ENCODE assay signal across 10 cellular contexts in genomic region chr6:13273202-13273930, GRCh38. TPM values are rescaled to one million over a fixed set of nuclear protein-coding genes. Genes with fewer than 3 reads are reported as not detected.
DNase-seq lines count a peak whose midpoint lies in the region; ATAC-seq, FAIRE-seq and TF ChIP-seq lines count a peak whose summit lies in the region.
"Had no signal": no experiment of that assay in that cellular context is flagged by ENCODE, and none has a peak within 500 bp of the region (broad histone marks: within the 10 kb centered on the region; RNA-seq: fewer than 3 reads in every experiment).

No MANE protein-coding gene starts in this region.

- H3K27ac Mint-ChIP-seq in CD4-positive, alpha-beta T cell, result peak overlapping the region; percentile 25
- peak overlapping the region; percentile 20; the same call in 1 of the 2 replicates for H3K27ac Mint-ChIP-seq in GM23338
- peak overlapping the region; percentile 34 for H3K27ac Mint-ChIP-seq in neural progenitor cell

- CTCF ChIA-PET in CD4-positive, alpha-beta T cell (lab: Charles Lee), result no interaction called here
- CTCF ChIA-PET in GM12878 (lab: Yijun Ruan, JAX), result interaction anchor here (0.7 to 7.0 kb wide), 14 partner anchors 10 to 159 kb away, joined by 3 to 108 read pairs (median 8); partner anchors contain the start of gene TBC1D7

- H3F3A ChIP-seq in GM23338 (replicated peaks; ENCODE audit: low read depth) (no peaks in the 10 kb centered on the region), neural progenitor cell (ENCODE audit: low read depth) (no peaks in the 10 kb centered on the region)

- H3K9ac ChIP-seq in GM12878 (ENCODE audit: control insufficient read depth, insufficient read depth, low read length) (peak overlapping the region; percentile 84), neural progenitor cell (no peak overlapping the region)

- no peak for TF ChIP-seq POLR2A in GM12878 (IDR thresholded peaks at IDR 0.05; ENCODE audit: low read depth, low read length)

- intact Hi-C loops in CD4-positive, alpha-beta T cell (cut with DNase I, micrococcal nuclease), result no loop called here
- intact Hi-C loops in GM12878 (cut with micrococcal nuclease; ENCODE audit: unreplicated experiment), result loop anchor here (2.0 kb wide), 1 partner anchor 55 kb away; the partner anchor contains the start of gene TBC1D7

- H2AFZ ChIP-seq in GM23338 (no peak overlapping the region), GM12878 (ENCODE audit: control insufficient read depth, low read depth, low read length) (0 out of 2 replicates have a peak overlapping the region, but pooled peaks have one; percentile 47), neural progenitor cell (replicated peaks) (no peak overlapping the region)

- H3K79me2 ChIP-seq in GM23338 (replicated peaks; ENCODE audit: insufficient read depth), result no peaks in the 10 kb centered on the region
- peaks cover 58% of the 10 kb centered on the region for H3K79me2 ChIP-seq in GM12878 (ENCODE audit: control insufficient read depth, insufficient read depth, low read length)
- H3K79me2 ChIP-seq in neural progenitor cell (ENCODE audit: low read depth), result no peaks in the 10 kb centered on the region

- H3K4me3 ChIP-seq in GM23338 (no peak overlapping the region), GM12878 (peak overlapping the region; percentile 82), neural progenitor cell (no peak overlapping the region)

- SMC1A ChIA-PET in GM12878 (lab: Charles Lee; ENCODE audit: uncharacterized antibody, unreplicated experiment), result interaction anchor here (0.8 to 8.5 kb wide), 15 partner anchors 9 to 155 kb away, joined by 3 to 114 read pairs (median 4); partner anchors contain the start of gene TBC1D7

- H3K36me3 ChIP-seq in GM23338 (ENCODE audit: insufficient read depth), result no peaks in the 10 kb centered on the region
- peaks cover 2 to 7% of the 10 kb centered on the region in 2 experiments; a peak in 2 of 4 replicates for H3K36me3 ChIP-seq in GM12878 (ENCODE audit: control insufficient read depth in 2 of 2, insufficient read depth in 2 of 2, low read length in 1 of 2)
- no peaks in the 10 kb centered on the region for H3K36me3 ChIP-seq in neural progenitor cell

- POLR2A ChIA-PET in CD4-positive, alpha-beta T cell (lab: Charles Lee), result no interaction called here
- POLR2A ChIA-PET in GM12878 (lab: Charles Lee), result interaction anchor here (0.7 to 5.4 kb wide), 13 partner anchors 10 to 391 kb away, joined by 3 to 37 read pairs (median 11); partner anchors contain the start of genes NOL7 and TBC1D7

- H3K27ac ChIP-seq in CD4-positive, alpha-beta T cell (ENCODE audit: low read depth, low read length), result no peak overlapping the region
- H3K27ac ChIP-seq in GM23338 (ENCODE audit: low read depth), result no peak overlapping the region
- H3K27ac ChIP-seq in GM12878 (ENCODE audit: control insufficient read depth, insufficient read depth), result peak overlapping the region; percentile 92
- no peak overlapping the region for H3K27ac ChIP-seq in neural progenitor cell

- H3K4me2 ChIP-seq in GM23338 (no peak overlapping the region), GM12878 (ENCODE audit: control insufficient read depth, insufficient read depth) (peak overlapping the region; percentile 88), neural progenitor cell (no peak overlapping the region)

- H4K20me1 ChIP-seq in GM23338 (replicated peaks; ENCODE audit: insufficient read depth), result no peaks in the 10 kb centered on the region
- no peaks in the 10 kb centered on the region; the same call in 1 of the 2 replicates for H4K20me1 ChIP-seq in GM12878 (ENCODE audit: control insufficient read depth, insufficient read depth)
- no peaks in the 10 kb centered on the region for H4K20me1 ChIP-seq in neural progenitor cell (ENCODE audit: low read depth)

- DNase-seq in CD4-positive, alpha-beta T cell, result no peak
- no peak for DNase-seq in GM23338 (ENCODE audit: low spot score)
- no peak for DNase-seq in GM12878 (ENCODE audit: low read depth, low spot score)
- no peak for DNase-seq in neural progenitor cell (ENCODE audit: low spot score)
- no peak for DNase-seq in NCI-H774 (lab: John Stamatoyannopoulos, UW)
- no peak for DNase-seq in NCI-H1417 treated with DMSO at 0.1 percent for 48 hours (lab: John Stamatoyannopoulos, UW)
- DNase-seq in NCI-H2171 (lab: John Stamatoyannopoulos, UW), result no peak
- DNase-seq: NCI-H1930 had no signal

- no peak for TF ChIP-seq EP300 in GM12878 (IDR thresholded peaks at IDR 0.05; ENCODE audit: borderline replicate concordance in 1 of 2, control insufficient read depth in 1 of 2, low read depth in 2 of 2, low read length in 2 of 2)

- no peak for TF ChIP-seq CTCF in CD4-positive, alpha-beta T cell (IDR thresholded peaks at IDR 0.05)
- TF ChIP-seq CTCF in GM23338 (conservative IDR thresholded peaks at IDR 0.05; ENCODE audit: low read depth in 2 of 2), result no peak
- no peak for TF ChIP-seq CTCF in GM12878 (IDR thresholded peaks at IDR 0.05 in 2 of 3, conservative IDR thresholded peaks at IDR 0.05 in 1 of 3; ENCODE audit: control insufficient read depth in 2 of 3, extremely low read depth in 1 of 3, insufficient read depth in 1 of 3, low read depth in 3 of 3, low read length in 3 of 3)
- no peak for TF ChIP-seq CTCF in neural progenitor cell (IDR thresholded peaks at IDR 0.05)

- RAD21 ChIA-PET in GM12878 (lab: Charles Lee; ENCODE audit: unreplicated experiment), result interaction anchor here (0.8 to 9.8 kb wide), 14 partner anchors 9 to 301 kb away, joined by 3 to 116 read pairs (median 6); partner anchors contain the start of genes SIRT5 and TBC1D7

- no peak for ATAC-seq in CD4-positive, alpha-beta T cell (ENCODE audit: poor library complexity)
- no peak for ATAC-seq in GM23338
- ATAC-seq in GM12878, result no peak
- ATAC-seq in GM21515 (IDR thresholded peaks at IDR 0.05; ENCODE audit: unreplicated experiment), result no peak

- no peaks in the 10 kb centered on the region for H3K9me2 ChIP-seq in GM23338 (ENCODE audit: insufficient read depth)

- TF ChIP-seq RAD21 in GM12878 (IDR thresholded peaks at IDR 0.05; ENCODE audit: insufficient read depth, low read depth, low read length), result no peak

- H3K4me1 Mint-ChIP-seq in CD4-positive, alpha-beta T cell (ENCODE audit: low read depth), result peaks cover 26% of the 10 kb centered on the region
- peaks cover 21% of the 10 kb centered on the region for H3K4me1 Mint-ChIP-seq in GM23338
- H3K4me1 Mint-ChIP-seq in neural progenitor cell, result peaks cover 20% of the 10 kb centered on the region

- peak overlapping the region; percentile 16 for H3K4me3 Mint-ChIP-seq in CD4-positive, alpha-beta T cell
- H3K4me3 Mint-ChIP-seq in GM23338 (no peak overlapping the region), neural progenitor cell (no peak overlapping the region)

- H3K27me3 Mint-ChIP-seq in CD4-positive, alpha-beta T cell, result no peaks in the 10 kb centered on the region
- H3K27me3 Mint-ChIP-seq in GM23338 (ENCODE audit: insufficient read depth, low read depth, poor library complexity) (peaks cover 2% of the 10 kb centered on the region), neural progenitor cell (ENCODE audit: insufficient read depth, low read depth) (no peaks in the 10 kb centered on the region)

- H3K9me3 Mint-ChIP-seq in CD4-positive, alpha-beta T cell, result no peaks in the 10 kb centered on the region
- no peaks in the 10 kb centered on the region for H3K9me3 Mint-ChIP-seq in GM23338
- H3K9me3 Mint-ChIP-seq in neural progenitor cell, result no peaks in the 10 kb centered on the region

- no peak for FAIRE-seq in GM12878 (lab: Jason Lieb, UNC)
- FAIRE-seq: TTC549 had no signal

- BruUV-seq in GM12878 (replicated peaks; lab: Mats Ljungman, UMichigan), result TSS peak; percentile 97

- H3K36me3 Mint-ChIP-seq in CD4-positive, alpha-beta T cell (ENCODE audit: low read depth), result no peaks in the 10 kb centered on the region
- H3K36me3 Mint-ChIP-seq in GM23338 (ENCODE audit: low read depth), result no peaks in the 10 kb centered on the region; the same call in 2 of the 3 replicates
- no peaks in the 10 kb centered on the region for H3K36me3 Mint-ChIP-seq in neural progenitor cell

- peaks cover 7% of the 10 kb centered on the region; the same call in 1 of the 2 replicates for H3K4me1 ChIP-seq in GM23338 (ENCODE audit: insufficient read depth)
- H3K4me1 ChIP-seq in GM12878 (ENCODE audit: control insufficient read depth, insufficient read depth, low read length), result peaks cover 26% of the 10 kb centered on the region
- H3K4me1 ChIP-seq in neural progenitor cell, result peaks cover 9% of the 10 kb centered on the region

- 22% methylated on average over 10 of the region's 10 CpGs for WGBS in GM12878 (ENCODE audit: insufficient coverage, insufficient replicate concordance, low lambda C conversion rate, missing lambda C conversion rate)

- H3K27me3 ChIP-seq in CD4-positive, alpha-beta T cell (ENCODE audit: control insufficient read depth, insufficient read depth, low read length), result no peaks in the 10 kb centered on the region
- H3K27me3 ChIP-seq in GM23338 (ENCODE audit: insufficient read depth) (no peaks in the 10 kb centered on the region), GM12878 (replicated peaks in 1 of 2; ENCODE audit: control insufficient read depth in 2 of 2, insufficient read depth in 2 of 2, low read length in 1 of 2) (no peaks in the 10 kb centered on the region; a peak in 1 of 4 replicates), neural progenitor cell (no peaks in the 10 kb centered on the region)

- in situ Hi-C loops in GM12878 (cut with MboI), result no loop called here

- H3K9me3 ChIP-seq in CD4-positive, alpha-beta T cell (ENCODE audit: control insufficient read depth, low read length), result no peaks in the 10 kb centered on the region
- no peaks in the 10 kb centered on the region for H3K9me3 ChIP-seq in GM12878 (replicated peaks; ENCODE audit: control insufficient read depth, insufficient read depth, low read length)
- H3K9me3 ChIP-seq in neural progenitor cell (ENCODE audit: low read depth), result no peaks in the 10 kb centered on the region

RNA-seq across cellular contexts. Expression of gene TBC1D7, which starts 55.0 kb away (rescaled TPM):
- total RNA-seq in CD4-positive, alpha-beta T cell, result 10 to 100 TPM; 10.2 to 12.3 TPM
- 42.8 and 62.0 TPM in 2 replicates for total RNA-seq in GM23338 (2014; rRNA removed; shearing (Covaris generic))
- 57.7 and 70.4 TPM in 2 replicates for polyA plus RNA-seq in GM23338 (2016; fragmentation: Nextera tagmentation; extraction: Ambion mirVana)
- 62.0 and 68.8 TPM in 2 replicates for total RNA-seq in GM12878 (2013; cell fraction: nucleolus; rRNA removed)
- 20.8 and 24.6 TPM in 2 replicates for total RNA-seq in GM12878 (2014; rRNA removed)
- total RNA-seq in GM12878 (2014; rRNA removed; fragmentation: Illumina TruSeq; extraction: Trizol), result 19.8 and 21.9 TPM in 2 replicates
- total RNA-seq in GM12878 (2021), result 21.0 and 23.1 TPM in 2 replicates
- polyA plus RNA-seq in GM12878 (2011; ENCODE audit: low read depth), result 24.3 TPM
- 51.7 and 63.8 TPM in 2 replicates for polyA plus RNA-seq in GM12878 (2011; rRNA removed)
- 28.9 and 39.1 TPM in 2 replicates for polyA plus RNA-seq in GM12878 (2011; cell fraction: cytosol; rRNA removed)
- 34.2 and 40.4 TPM in 2 replicates for polyA plus RNA-seq in GM12878 (2011; cell fraction: nucleus; rRNA removed)
- polyA plus RNA-seq in GM12878 (2012), result 21.2 and 26.7 TPM in 2 replicates
- 23.7 and 26.0 TPM in 2 replicates for polyA plus RNA-seq in GM12878 (2014; fragmentation: Illumina TruSeq; extraction: Trizol)
- 10 to 100 TPM; 36.5 to 39.3 TPM for polyA plus RNA-seq in GM12878 (2014; fragmentation: Nextera tagmentation; extraction: Ambion mirVana)
- polyA plus RNA-seq in GM12878 (2014; rRNA removed), result 20.1 and 20.9 TPM in 2 replicates
- 10 to 100 TPM; 57.7 to 65.9 TPM for polyA plus RNA-seq in GM12878 (2016; fragmentation: Nextera tagmentation; extraction: Ambion mirVana)
- polyA minus RNA-seq in GM12878 (2011; rRNA and poly(A)+ RNA removed), result 35.0 and 64.7 TPM in 2 replicates
- 12.4 and 14.1 TPM in 2 replicates for polyA minus RNA-seq in GM12878 (2011; cell fraction: cytosol; rRNA and poly(A)+ RNA removed)
- polyA minus RNA-seq in GM12878 (2011; cell fraction: nucleus; rRNA and poly(A)+ RNA removed), result 38.0 and 56.2 TPM in 2 replicates
- total RNA-seq in neural progenitor cell (ENCODE audit: low replicate concordance), result 52.8 and 54.9 TPM in 2 replicates
